29 cellular contexts compared by ENCODE assay signal in genomic region chr19:53960187-53960586, GRCh38. TPM values are rescaled to one million over a fixed set of nuclear protein-coding genes. Genes with fewer than 3 reads are reported as not detected.
A peak's percentile ranks its signal among the peaks of the same experiment; 100 is the strongest.
DNase-seq lines count a peak whose midpoint lies in the region; ATAC-seq and TF ChIP-seq lines count a peak whose summit lies in the region.
"Had no signal": no experiment of that assay in that cellular context is flagged by ENCODE, and none has a peak within 500 bp of the region (broad histone marks: within the 10 kb centered on the region; RNA-seq: fewer than 3 reads in every experiment).

No MANE protein-coding gene starts in this region.

- H3K36me3 Mint-ChIP-seq in nephron (ENCODE audit: low read depth), result no peaks in the 10 kb centered on the region
- H3K36me3 Mint-ChIP-seq in activated T-cell treated with anti-CD3 and anti-CD28 coated beads, Interleukin-2, amount 50 U/mL, for 24 hours (ENCODE audit: low read depth), result no peaks in the 10 kb centered on the region
- H3K36me3 Mint-ChIP-seq: activated naive CD8-positive, alpha-beta T cell had no signal

- TF ChIP-seq CTCF in Panc1 (IDR thresholded peaks at IDR 0.05) (no peak), fibroblast of pulmonary artery (IDR thresholded peaks at IDR 0.05; ENCODE audit: low read length, missing control alignments) (no peak), nephron (IDR thresholded peaks at IDR 0.05; ENCODE audit: unreplicated experiment in 3 of 3) (no peak)

- H3K9ac ChIP-seq in ES-I3 (ENCODE audit: low read depth, low read length), result peak overlapping the region; percentile 51; the same call in 1 of the 2 replicates

- CTCF ChIA-PET in Panc1 (lab: Charles Lee), result interaction anchor here (0.6 kb wide), 1 partner anchor 1268 kb away, joined by 10 read pairs; the partner anchor contains the start of gene TMEM86B

- H3K27ac Mint-ChIP-seq in nephron, result no peak overlapping the region
- H3K27ac Mint-ChIP-seq in activated T-cell treated with anti-CD3 and anti-CD28 coated beads, Interleukin-2, amount 50 U/mL, for 24 hours, result no peak overlapping the region
- H3K27ac Mint-ChIP-seq: activated B cell treated with CpG ODN at 0.5 μM for 24 hours; activated naive CD8-positive, alpha-beta T cell had no signal

- H3K27me3 Mint-ChIP-seq in nephron (ENCODE audit: low read depth), result peaks cover 94% of the 10 kb centered on the region
- H3K27me3 Mint-ChIP-seq in activated T-cell treated with anti-CD3 and anti-CD28 coated beads, Interleukin-2, amount 50 U/mL, for 24 hours, result peaks cover 77% of the 10 kb centered on the region

- H3K9me3 ChIP-seq in ES-I3 (ENCODE audit: control insufficient read depth, insufficient read depth, low read length), result no peaks in the 10 kb centered on the region
- H3K9me3 ChIP-seq in Panc1 (ENCODE audit: control insufficient read depth, insufficient read depth, low read depth, low read length), result no peaks in the 10 kb centered on the region
- H3K9me3 ChIP-seq: A549, ovary had no signal

- peak overlapping the region; percentile 67 for H3K27ac ChIP-seq in Panc1 (ENCODE audit: low read length)
- H3K27ac ChIP-seq: HL-60, ovary had no signal

- H3K4me1 Mint-ChIP-seq in nephron, result no peaks in the 10 kb centered on the region
- H3K4me1 Mint-ChIP-seq in activated T-cell treated with anti-CD3 and anti-CD28 coated beads, Interleukin-2, amount 50 U/mL, for 24 hours (ENCODE audit: low read depth), result peaks cover 4% of the 10 kb centered on the region

- peak overlapping the region; percentile 26 to 83; a peak in 3 of 4 replicates for H3K4me3 ChIP-seq in Panc1 (ENCODE audit: low read depth in 2 of 2, low read length in 2 of 2)
- peak overlapping the region; percentile 76 for H3K4me3 ChIP-seq in fibroblast of pulmonary artery (replicated peaks; ENCODE audit: low read depth, low read length)
- H3K4me3 ChIP-seq: A549, ovary had no signal

- no TSS peak for BruUV-seq in Panc1 (replicated peaks; lab: Mats Ljungman, UMichigan)

- no peaks in the 10 kb centered on the region for H3K9me3 Mint-ChIP-seq in nephron
- no peaks in the 10 kb centered on the region for H3K9me3 Mint-ChIP-seq in activated T-cell treated with anti-CD3 and anti-CD28 coated beads, Interleukin-2, amount 50 U/mL, for 24 hours
- H3K9me3 Mint-ChIP-seq: activated B cell treated with CpG ODN at 0.5 μM for 24 hours had no signal

- intact Hi-C loops in Panc1 (cut with micrococcal nuclease; ENCODE audit: unreplicated experiment), result no loop called here

- H3K4me1 ChIP-seq in ES-I3 (ENCODE audit: insufficient read depth, low read length), result no peaks in the 10 kb centered on the region
- peaks cover 32% of the 10 kb centered on the region for H3K4me1 ChIP-seq in Panc1 (ENCODE audit: control insufficient read depth, insufficient read depth, low read length)

- no peaks in the 10 kb centered on the region for H3K27me3 ChIP-seq in Panc1 (ENCODE audit: control insufficient read depth, insufficient read depth, low read length)
- H3K27me3 ChIP-seq: ovary had no signal

- peak overlapping the region; percentile 7 to 31 (median 18) for H3K4me3 Mint-ChIP-seq in nephron
- no peak overlapping the region for H3K4me3 Mint-ChIP-seq in activated T-cell treated with anti-CD3 and anti-CD28 coated beads, Interleukin-2, amount 50 U/mL, for 24 hours
- H3K4me3 Mint-ChIP-seq: activated B cell treated with CpG ODN at 0.5 μM for 24 hours; activated naive CD8-positive, alpha-beta T cell had no signal

- in situ Hi-C loops in Panc1 (cut with HindIII; ENCODE audit: low pct_unique_long_range_greater_than_20kb, low sequenced_read_pairs), result no loop called here

- no peak for ATAC-seq in Panc1
- no peak for ATAC-seq in GM19351 (IDR thresholded peaks at IDR 0.05; ENCODE audit: unreplicated experiment)
- ATAC-seq: A549, Right ventricle myocardium inferior had no signal

- DNase-seq in Panc1 (ENCODE audit: low read depth, low spot score) (no peak), fibroblast of pulmonary artery (ENCODE audit: low read depth) (no peak), NCI-H1694 treated with DMSO at 0.1 percent for 48 hours (lab: John Stamatoyannopoulos, UW) (no peak), DMS53 (lab: John Stamatoyannopoulos, UW) (no peak)
- no peak for DNase-seq in activated T-cell treated with anti-CD3 and anti-CD28 coated beads, Interleukin-2, amount 50 U/mL, for 24 hours
- DNase-seq: activated B cell treated with CpG ODN at 0.5 μM for 24 hours; DMS79 treated with DMSO at 0.1 percent for 48 hours; effector CD4-positive, alpha-beta T cell; hippocampal formation; IMR-90; mammary epithelial cell; NCI-H1105; NCI-H2029; NCI-H2227 treated with DMSO at 0.1 percent for 48 hours; NCI-H69; ovary; retina; small intestine; substantia nigra had no signal

- POLR2A ChIA-PET in Panc1 (lab: Charles Lee), result no interaction called here

- H3K36me3 ChIP-seq in ES-I3 (ENCODE audit: insufficient read depth, low read length) (no peaks in the 10 kb centered on the region), Panc1 (ENCODE audit: control insufficient read depth, insufficient read depth, low read length) (no peaks in the 10 kb centered on the region)
- H3K36me3 ChIP-seq: ovary had no signal

RNA-seq across cellular contexts. Expression of gene CACNG8, which starts 2.5 kb away (rescaled TPM):
- 17.7 TPM for total RNA-seq in Panc1 (2021; ENCODE audit: unreplicated experiment)
- polyA plus RNA-seq in Panc1 (2012; ENCODE audit: insufficient read length), result 16.0 TPM
- total RNA-seq: activated B cell treated with CpG ODN at 0.5 μM for 24 hours, IMR-90, mammary epithelial cell had no signal
- polyA plus RNA-seq: mammary epithelial cell had no signal

RNA-seq across cellular contexts. Expression of gene CACNG6, which starts 31.2 kb away (rescaled TPM):
- 14.6 TPM for total RNA-seq in Panc1 (2021; ENCODE audit: unreplicated experiment)
- polyA plus RNA-seq in Panc1 (2012; ENCODE audit: insufficient read length), result 20.6 TPM
- total RNA-seq: activated B cell treated with CpG ODN at 0.5 μM for 24 hours, cerebellum, IMR-90, kidney epithelial cell, mammary epithelial cell, Right ventricle myocardium inferior had no signal
- polyA plus RNA-seq: esophagus, IMR-90, mammary epithelial cell, ovary had no signal

RNA-seq across cellular contexts. Expression of gene CACNG7, which starts 51.1 kb away (rescaled TPM):
- total RNA-seq in Panc1 (2021; ENCODE audit: unreplicated experiment), result 7.7 TPM
- polyA plus RNA-seq in Panc1 (2012; ENCODE audit: insufficient read length), result 50.5 TPM
- total RNA-seq: activated B cell treated with CpG ODN at 0.5 μM for 24 hours, kidney epithelial cell, mammary epithelial cell, ovary, Right ventricle myocardium inferior had no signal
- polyA plus RNA-seq: esophagus, mammary epithelial cell had no signal
